8 cellular contexts compared by ENCODE assay signal in the genomic region with DNA sequence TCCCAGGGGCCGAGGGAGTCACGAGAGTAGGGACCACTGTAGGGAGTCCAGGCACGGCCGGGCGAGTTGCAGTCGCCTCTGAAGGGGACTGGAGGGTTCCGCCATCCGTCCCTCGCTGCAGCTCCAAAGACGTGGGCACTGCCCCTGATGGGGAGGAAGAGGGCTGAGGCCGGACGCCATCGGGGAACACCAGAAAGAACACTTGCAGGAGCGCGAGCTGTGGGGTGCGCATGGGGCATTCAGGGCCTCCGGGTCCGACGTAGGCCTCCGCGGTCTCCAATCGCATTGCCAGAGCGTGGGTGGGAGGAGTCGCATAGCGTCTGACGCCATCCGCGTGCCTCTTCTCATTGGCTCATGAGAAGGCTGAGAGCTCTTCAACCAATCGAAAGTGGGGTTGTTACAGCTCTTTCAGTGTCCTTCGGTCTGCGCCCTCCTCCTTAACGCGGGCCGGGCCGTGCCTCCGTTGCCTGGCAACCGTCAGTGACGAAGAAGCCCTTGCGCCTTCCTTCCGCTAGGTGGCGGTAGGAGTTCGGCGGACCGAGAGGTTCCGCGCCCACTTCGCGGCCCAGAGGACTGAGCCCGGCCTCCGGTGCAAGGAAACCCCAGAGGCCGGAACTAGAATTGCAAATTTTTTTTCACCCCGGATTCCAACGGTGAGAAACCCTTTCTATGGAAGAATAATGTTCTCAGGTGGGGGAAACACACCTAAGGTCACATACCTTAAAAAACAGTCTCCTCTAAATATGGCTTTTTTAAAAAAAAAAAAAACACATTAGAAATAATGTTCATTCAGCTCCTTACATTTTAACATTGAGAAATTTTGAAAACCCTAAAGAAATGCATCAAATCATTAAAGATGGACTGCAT.
A peak's percentile ranks its signal among the peaks of the same experiment; 100 is the strongest.
DNase-seq lines count a peak whose midpoint lies in the region; ATAC-seq and TF ChIP-seq lines count a peak whose summit lies in the region.

A gene with protein sequence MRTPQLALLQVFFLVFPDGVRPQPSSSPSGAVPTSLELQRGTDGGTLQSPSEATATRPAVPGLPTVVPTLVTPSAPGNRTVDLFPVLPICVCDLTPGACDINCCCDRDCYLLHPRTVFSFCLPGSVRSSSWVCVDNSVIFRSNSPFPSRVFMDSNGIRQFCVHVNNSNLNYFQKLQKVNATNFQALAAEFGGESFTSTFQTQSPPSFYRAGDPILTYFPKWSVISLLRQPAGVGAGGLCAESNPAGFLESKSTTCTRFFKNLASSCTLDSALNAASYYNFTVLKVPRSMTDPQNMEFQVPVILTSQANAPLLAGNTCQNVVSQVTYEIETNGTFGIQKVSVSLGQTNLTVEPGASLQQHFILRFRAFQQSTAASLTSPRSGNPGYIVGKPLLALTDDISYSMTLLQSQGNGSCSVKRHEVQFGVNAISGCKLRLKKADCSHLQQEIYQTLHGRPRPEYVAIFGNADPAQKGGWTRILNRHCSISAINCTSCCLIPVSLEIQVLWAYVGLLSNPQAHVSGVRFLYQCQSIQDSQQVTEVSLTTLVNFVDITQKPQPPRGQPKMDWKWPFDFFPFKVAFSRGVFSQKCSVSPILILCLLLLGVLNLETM (minus strand): TSS at position 260 of the 867 bp plus-strand sequence. CDS start 28 bp downstream, at position 232.

- peak; percentile 97 for TF ChIP-seq CTCF in AG10803 (conservative IDR thresholded peaks at IDR 0.05; ENCODE audit: low read length)

- H3K4me3 ChIP-seq in AG10803 (ENCODE audit: low read length): peak within 1 kb of the TSS; percentile 98

- DNase-seq in AG10803 (ENCODE audit: low read depth) (peak; percentile 100), NCI-H446 (lab: John Stamatoyannopoulos, UW) (peak; percentile 92 to 98), cerebellar nuclear complex (lab: John Stamatoyannopoulos, UW) (peak; percentile 91 to 93), islet precursor cell (peak; percentile 99)
- peak; percentile 84 to 89 for DNase-seq in stimulated activated CD4-positive, alpha-beta T cell treated with anti-CD3 and anti-CD28 coated beads, Interleukin-15, amount 100 ng/mL, for 1 hour (ENCODE audit: low read depth in 1 of 2, low spot score in 1 of 2)

- ATAC-seq in GM19023 (IDR thresholded peaks at IDR 0.05; ENCODE audit: unreplicated experiment) (peak; percentile 99), HG03342 (IDR thresholded peaks at IDR 0.05; ENCODE audit: unreplicated experiment) (peak; percentile 99)
- ATAC-seq in activated CD4-positive, CD25-positive, alpha-beta regulatory T cell treated with anti-CD3 and anti-CD28 coated beads, Interleukin-2, amount 50 U/mL, for 24 hours: peak; percentile 99

Comparison
In these comparisons a context has a peak if more than half of its experiments do, and no peak if none do; other contexts are left out.
1. Peak in every context shown above with its lines: DNase-seq, ATAC-seq and H3K4me3 ChIP-seq.